ENCODE assay signal across 8 cellular contexts in genomic region chr5:134370306-134370870, GRCh38. TPM values are rescaled to one million over a fixed set of nuclear protein-coding genes. Genes with fewer than 3 reads are reported as not detected.
DNase-seq lines count a peak whose midpoint lies in the region; ATAC-seq, FAIRE-seq and TF ChIP-seq lines count a peak whose summit lies in the region.

No MANE protein-coding gene starts in this region.

- H3K4me1 ChIP-seq in esophagus muscularis mucosa: peaks cover 9 to 62% (median 56%) of the 10 kb centered on the region in 4 donors
- peaks cover 13 to 21% (median 18%) of the 10 kb centered on the region in 3 donors for H3K4me1 ChIP-seq in pancreas

- peaks cover 0 to 13% (median 4%) of the 10 kb centered on the region in 4 donors for H3K36me3 ChIP-seq in esophagus muscularis mucosa
- no peaks in the 10 kb centered on the region for H3K36me3 ChIP-seq in pancreas

- no peak for TF ChIP-seq POLR2A in esophagus muscularis mucosa (IDR thresholded peaks at IDR 0.05; ENCODE audit: low read depth)

- peak overlapping the region; percentile 82 to 99 (median 98) for H3K4me3 ChIP-seq in esophagus muscularis mucosa
- H3K4me3 ChIP-seq in pancreas: peak overlapping the region; percentile 6 to 91 (median 42)

- H3K27me3 ChIP-seq in esophagus muscularis mucosa (no peaks in the 10 kb centered on the region), pancreas (no peaks in the 10 kb centered on the region)

- peak overlapping the region; percentile 98 for H3K27ac Mint-ChIP-seq in T-helper 17 cell

- H3K27me3 Mint-ChIP-seq in T-helper 17 cell: no peaks in the 10 kb centered on the region

- H3K36me3 Mint-ChIP-seq in T-helper 17 cell (ENCODE audit: low read depth): peaks cover 6% of the 10 kb centered on the region

- no peak for FAIRE-seq in pancreas (lab: Jason Lieb, UNC)

- peak overlapping the region; percentile 94 for H3K4me3 Mint-ChIP-seq in T-helper 17 cell

- H3K9me3 ChIP-seq in T-helper 17 cell (ENCODE audit: control insufficient read depth, low read length, poor library complexity, severe bottlenecking): no peaks in the 10 kb centered on the region
- H3K9me3 ChIP-seq in esophagus muscularis mucosa: no peaks in the 10 kb centered on the region
- H3K9me3 ChIP-seq in pancreas: no peaks in the 10 kb centered on the region

- no peak for DNase-seq in T-helper 17 cell
- no peak for DNase-seq in esophagus muscularis mucosa (ENCODE audit: extremely low spot score)
- peak in 1 of 6 donors; percentile 21 for DNase-seq in pancreas
- DNase-seq in hepatic stellate cell (ENCODE audit: low spot score): no peak
- DNase-seq in dermis blood vessel endothelial cell: no peak
- no peak for DNase-seq in EL

- no peak for TF ChIP-seq EP300 in esophagus muscularis mucosa (IDR thresholded peaks at IDR 0.05)

- peaks cover 43% of the 10 kb centered on the region for H3K4me1 Mint-ChIP-seq in T-helper 17 cell

- H3K27ac ChIP-seq in esophagus muscularis mucosa (replicated peaks in 1 of 4) (peak overlapping the region; percentile 98 to 99 (median 98)), pancreas (peak overlapping the region; percentile 94 to 100 (median 99))

- intact Hi-C loops in esophagus muscularis mucosa (cut with DNase I) (loop anchor here (5.0 to 10.0 kb wide), 3 partner anchors 42 to 214 kb away; partner anchors contain the start of genes CDKN2AIPNL and PPP2CA), pancreas (cut with DNase I) (no loop called here)

- TF ChIP-seq CTCF in esophagus muscularis mucosa (IDR thresholded peaks at IDR 0.05): no peak
- no peak for TF ChIP-seq CTCF in pancreas (IDR thresholded peaks at IDR 0.05)

- ATAC-seq in GM18520 (IDR thresholded peaks at IDR 0.05; ENCODE audit: unreplicated experiment) (peak; percentile 7), HG02852 (IDR thresholded peaks at IDR 0.05; ENCODE audit: unreplicated experiment) (peak; percentile 9), T-helper 17 cell (peak; percentile 21), pancreas (peak in 1 of 4 donors; percentile 0)

- WGBS in esophagus muscularis mucosa: 29% methylated on average over 5 of the region's 5 CpGs
- WGBS in pancreas, 2 donors: 20 to 23% methylated on average over 5 of the region's 5 CpGs

RNA-seq across cellular contexts. Expression of gene UBE2B, which starts 1.0 kb away (rescaled TPM):
- 100 to 1,000 TPM; 124 to 125 TPM for total RNA-seq in T-helper 17 cell
- 10 to 100 TPM; 38.2 to 96.3 (median 52.3) TPM for total RNA-seq in esophagus muscularis mucosa
- 10 to 100 TPM; 41.5 to 68.7 (median 47.2) TPM for total RNA-seq in pancreas
- polyA plus RNA-seq in pancreas: 10 to 100 TPM; 45.4 to 72.1 TPM
- total RNA-seq in dermis blood vessel endothelial cell: 28.9 and 51.4 TPM in 2 replicates

RNA-seq across cellular contexts. Expression of gene CDKL3, which starts 3.4 kb away (rescaled TPM):
- total RNA-seq in T-helper 17 cell: under 1 TPM in 1 of 2 donors, not detected in 1; 0.25 TPM
- total RNA-seq in esophagus muscularis mucosa: 1 to 10 TPM; 1.1 to 4.6 (median 4.0) TPM
- total RNA-seq in pancreas: 1 to 10 TPM in 4 of 6 donors, under 1 TPM in 2; 0.47 to 1.3 (median 1.1) TPM
- 1 to 10 TPM; 1.7 to 3.8 TPM for polyA plus RNA-seq in pancreas
- total RNA-seq in dermis blood vessel endothelial cell: 0.34 and 0.37 TPM in 2 replicates

RNA-seq across cellular contexts. Expression of gene CDKN2AIPNL, which starts 41.3 kb away (rescaled TPM):
- 10 to 100 TPM; 16.6 to 17.5 TPM for total RNA-seq in T-helper 17 cell
- total RNA-seq in esophagus muscularis mucosa: 10 to 100 TPM; 17.9 to 19.9 (median 18.8) TPM
- total RNA-seq in pancreas: 10 to 100 TPM; 11.9 to 24.6 (median 15.8) TPM
- polyA plus RNA-seq in pancreas: 10 to 100 TPM; 26.8 to 42.5 TPM
- total RNA-seq in dermis blood vessel endothelial cell: 27.1 and 28.8 TPM in 2 replicates
